18 cellular contexts compared by ENCODE assay signal in the genomic region with DNA sequence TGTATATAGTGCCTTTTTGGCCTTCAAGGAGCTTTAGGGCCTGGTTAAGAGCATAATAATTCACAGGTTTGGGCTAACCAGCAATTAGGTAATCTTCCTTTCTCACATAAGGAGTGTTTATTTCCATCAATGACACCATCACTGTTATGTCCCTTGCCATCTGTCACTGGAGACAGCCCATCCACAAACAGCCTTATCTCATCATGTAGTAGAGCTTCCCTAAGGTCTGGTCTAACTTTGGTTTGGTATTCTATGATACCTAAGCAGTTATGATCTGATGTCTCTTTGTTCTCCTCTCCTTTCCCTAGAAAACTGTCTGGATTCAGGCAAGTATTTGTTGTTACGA. TPM values are rescaled to one million over a fixed set of nuclear protein-coding genes. Genes with fewer than 3 reads are reported as not detected.
"Had no signal": no experiment of that assay in that cellular context is flagged by ENCODE, and none has a peak within 500 bp of the region (broad histone marks: within the 10 kb centered on the region; RNA-seq: fewer than 3 reads in every experiment).

No MANE protein-coding gene starts in this region.

- H3K27ac Mint-ChIP-seq: activated T-helper 1 cell treated with anti-CD3 and anti-CD28 coated beads, Interleukin-12 subunit alpha, Interleukin-12 subunit beta, Interleukin-2, Interleukin-4 antibody, amounts not matched to agents 30 ng/mL and 10 ng/mL and 1 ng/mL, durations not matched to agents 14 hours and 24 hours and 36 hours; WTC11 had no signal

- H3K4me1 ChIP-seq: ascending aorta, colonic mucosa had no signal

- H3K9me3 ChIP-seq: ascending aorta, colonic mucosa, left ventricle myocardium inferior, sigmoid colon, stomach had no signal

- DNase-seq: activated CD4-positive, alpha-beta T cell treated with anti-CD3 and anti-CD28 coated beads for 48 hours; activated naive CD4-positive, alpha-beta T cell; colonic mucosa; foreskin melanocyte; heart left ventricle; islet precursor cell; left ventricle myocardium inferior; mesenchymal stem cell; sigmoid colon; stimulated activated CD4-positive, alpha-beta T cell treated with anti-CD3 and anti-CD28 coated beads, Interleukin-4, amount 100 ng/mL, for 1 hour; stimulated activated CD8-positive, alpha-beta memory T cell treated with anti-CD3 and anti-CD28 coated beads, Interleukin-4, amount 100 ng/mL, for 48 hours; stomach had no signal

- H3K4me3 ChIP-seq: ascending aorta, colonic mucosa, heart left ventricle, left ventricle myocardium inferior, sigmoid colon, stomach had no signal

- H3K27ac ChIP-seq: ascending aorta, colonic mucosa, sigmoid colon had no signal

- H3K27me3 ChIP-seq: ascending aorta, colonic mucosa, heart left ventricle, sigmoid colon, stomach had no signal

- H3K4me3 Mint-ChIP-seq: activated T-helper 1 cell treated with anti-CD3 and anti-CD28 coated beads, Interleukin-12 subunit alpha, Interleukin-12 subunit beta, Interleukin-2, Interleukin-4 antibody, amounts not matched to agents 30 ng/mL and 10 ng/mL and 1 ng/mL, durations not matched to agents 14 hours and 24 hours and 36 hours; neural crest cell; WTC11 had no signal

- H3K36me3 ChIP-seq: ascending aorta, colonic mucosa, left ventricle myocardium inferior, sigmoid colon had no signal

RNA-seq across cellular contexts. Expression of a gene that starts 58.3 kb away (rescaled TPM):
- total RNA-seq: activated T-helper 1 cell treated with anti-CD3 and anti-CD28 coated beads, Interleukin-12 subunit alpha, Interleukin-12 subunit beta, Interleukin-2, Interleukin-4 antibody, amounts not matched to agents 30 ng/mL and 10 ng/mL and 1 ng/mL, durations not matched to agents 14 hours and 24 hours and 36 hours; ascending aorta; osteocyte; sigmoid colon had no signal
- polyA plus RNA-seq: endothelial cell of umbilical vein, heart left ventricle had no signal
